18 cellular contexts compared by ENCODE assay signal in the genomic region with DNA sequence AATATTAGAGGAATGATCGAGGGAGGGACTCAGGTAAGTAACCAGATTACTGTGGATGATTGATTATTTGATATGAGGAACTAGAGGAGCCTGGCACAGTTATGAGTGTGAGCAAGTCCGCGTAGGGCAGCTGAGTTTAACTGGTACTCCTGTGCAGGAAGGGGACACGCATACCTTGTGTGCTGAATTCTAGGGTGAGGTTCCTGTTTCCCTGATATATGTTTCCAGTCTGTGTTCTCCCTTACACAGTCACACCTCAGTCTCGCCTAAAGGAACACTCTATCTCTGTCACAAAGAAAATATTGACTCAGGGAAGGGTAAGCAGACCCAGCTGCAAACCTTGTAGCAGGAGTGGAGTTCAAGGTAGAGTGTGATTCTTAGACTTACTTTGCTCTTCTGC. TPM values are rescaled to one million over a fixed set of nuclear protein-coding genes. Genes with fewer than 3 reads are reported as not detected.
DNase-seq lines count a peak whose midpoint lies in the region; ATAC-seq and TF ChIP-seq lines count a peak whose summit lies in the region.
"Had no signal": no experiment of that assay in that cellular context is flagged by ENCODE, and none has a peak within 500 bp of the region (broad histone marks: within the 10 kb centered on the region; RNA-seq: fewer than 3 reads in every experiment).

No MANE protein-coding gene starts in this region.

- peaks cover 0 to 7% (median 0%) of the 10 kb centered on the region in 4 donors for H3K4me1 ChIP-seq in right lobe of liver

- H3K4me3 ChIP-seq in right lobe of liver = no peak overlapping the region
- H3K4me3 ChIP-seq: heart right ventricle, thoracic aorta had no signal

- peaks cover 4% of the 10 kb centered on the region for H3K36me3 Mint-ChIP-seq in activated T-cell treated with anti-CD3 and anti-CD28 coated beads, Interleukin-2, amount 50 U/mL, for 24 hours (ENCODE audit: low read depth)
- peaks cover 14% of the 10 kb centered on the region for H3K36me3 Mint-ChIP-seq in activated T-cell treated with anti-CD3 and anti-CD28 coated beads, Interleukin-2, amount 50 U/mL, for 4 hours (ENCODE audit: insufficient read depth)
- H3K36me3 Mint-ChIP-seq in activated T-helper 17 cell treated with anti-CD3 and anti-CD28 coated beads, Interleukin-2, amount 50 U/mL, for 72 hours (ENCODE audit: low read depth) = no peaks in the 10 kb centered on the region
- peaks cover 31% of the 10 kb centered on the region for H3K36me3 Mint-ChIP-seq in type B pancreatic cell

- 49% methylated on average over 5 of the region's 5 CpGs for WGBS in right lobe of liver (ENCODE audit: insufficient coverage, low coverage, low lambda C conversion rate, missing lambda C conversion rate)

- H3K27ac ChIP-seq in right lobe of liver = no peak overlapping the region
- H3K27ac ChIP-seq: heart right ventricle, thoracic aorta had no signal

- H3K4me3 Mint-ChIP-seq in activated T-cell treated with anti-CD3 and anti-CD28 coated beads, Interleukin-2, amount 50 U/mL, for 24 hours = no peak overlapping the region
- H3K4me3 Mint-ChIP-seq in activated T-cell treated with anti-CD3 and anti-CD28 coated beads, Interleukin-2, amount 50 U/mL, for 4 hours = no peak overlapping the region
- no peak overlapping the region for H3K4me3 Mint-ChIP-seq in activated T-helper 17 cell treated with anti-CD3 and anti-CD28 coated beads, Interleukin-2, amount 50 U/mL, for 72 hours
- H3K4me3 Mint-ChIP-seq in type B pancreatic cell = peak overlapping the region; percentile 63
- H3K4me3 Mint-ChIP-seq: activated CD4-positive, alpha-beta memory T cell treated with anti-CD3 and anti-CD28 coated beads, Interleukin-2, amount 10 ng/mL, durations not matched to agents 7 days and 5 days had no signal

- intact Hi-C loops in right lobe of liver (cut with DNase I) = no loop called here

- no peak for TF ChIP-seq CTCF in right lobe of liver (IDR thresholded peaks at IDR 0.05)
- no peak for TF ChIP-seq CTCF in type B pancreatic cell (conservative IDR thresholded peaks at IDR 0.05)

- no peaks in the 10 kb centered on the region for H3K9me3 ChIP-seq in right lobe of liver
- H3K9me3 ChIP-seq: heart right ventricle, thoracic aorta had no signal

- no peak for DNase-seq in activated T-cell treated with anti-CD3 and anti-CD28 coated beads, Interleukin-2, amount 50 U/mL, for 24 hours
- DNase-seq in activated T-cell treated with anti-CD3 and anti-CD28 coated beads, Interleukin-2, amount 50 U/mL, for 4 hours = no peak
- no peak for DNase-seq in right lobe of liver
- no peak for DNase-seq in type B pancreatic cell (ENCODE audit: extremely low spot score, unreplicated experiment)
- no peak for DNase-seq in kidney glomerular epithelial cell (lab: John Stamatoyannopoulos, UW)
- DNase-seq in NCI-H1436 (lab: John Stamatoyannopoulos, UW) = no peak
- DNase-seq in NCI-H2171 (lab: John Stamatoyannopoulos, UW) = no peak
- DNase-seq: activated CD4-positive, alpha-beta memory T cell treated with anti-CD3 and anti-CD28 coated beads, Interleukin-2, amount 10 ng/mL, durations not matched to agents 7 days and 5 days; activated naive CD4-positive, alpha-beta T cell treated with Interleukin-2 at 50 U/mL for 16 hours; DMS79 treated with DMSO at 0.1 percent for 48 hours; heart right ventricle; NCI-H1048; NCI-H446 treated with DMSO at 0.1 percent for 48 hours; nucleus accumbens; stimulated activated CD4-positive, alpha-beta T cell treated with anti-CD3 and anti-CD28 coated beads, Interleukin-12 subunit alpha, Interleukin-12 subunit beta, amount 100 ng/mL, for 4 hours; T-cell had no signal

- H3K27me3 Mint-ChIP-seq in activated T-cell treated with anti-CD3 and anti-CD28 coated beads, Interleukin-2, amount 50 U/mL, for 24 hours = no peaks in the 10 kb centered on the region
- no peaks in the 10 kb centered on the region for H3K27me3 Mint-ChIP-seq in activated T-cell treated with anti-CD3 and anti-CD28 coated beads, Interleukin-2, amount 50 U/mL, for 4 hours (ENCODE audit: low read depth)
- no peaks in the 10 kb centered on the region for H3K27me3 Mint-ChIP-seq in activated T-helper 17 cell treated with anti-CD3 and anti-CD28 coated beads, Interleukin-2, amount 50 U/mL, for 72 hours
- no peaks in the 10 kb centered on the region for H3K27me3 Mint-ChIP-seq in type B pancreatic cell
- H3K27me3 Mint-ChIP-seq: activated CD4-positive, alpha-beta memory T cell treated with anti-CD3 and anti-CD28 coated beads, Interleukin-2, amount 10 ng/mL, durations not matched to agents 7 days and 5 days; T-cell had no signal

- no peaks in the 10 kb centered on the region for H3K9me3 Mint-ChIP-seq in activated T-cell treated with anti-CD3 and anti-CD28 coated beads, Interleukin-2, amount 50 U/mL, for 24 hours
- H3K9me3 Mint-ChIP-seq in activated T-cell treated with anti-CD3 and anti-CD28 coated beads, Interleukin-2, amount 50 U/mL, for 4 hours = no peaks in the 10 kb centered on the region
- H3K9me3 Mint-ChIP-seq in activated T-helper 17 cell treated with anti-CD3 and anti-CD28 coated beads, Interleukin-2, amount 50 U/mL, for 72 hours = no peaks in the 10 kb centered on the region
- peaks cover 5% of the 10 kb centered on the region for H3K9me3 Mint-ChIP-seq in type B pancreatic cell
- H3K9me3 Mint-ChIP-seq: activated CD4-positive, alpha-beta memory T cell treated with anti-CD3 and anti-CD28 coated beads, Interleukin-2, amount 10 ng/mL, durations not matched to agents 7 days and 5 days; T-cell had no signal

- no peak for TF ChIP-seq POLR2A in right lobe of liver (IDR thresholded peaks at IDR 0.05)

- no peaks in the 10 kb centered on the region for H3K36me3 ChIP-seq in right lobe of liver
- H3K36me3 ChIP-seq: thoracic aorta had no signal

- H3K27me3 ChIP-seq in right lobe of liver = no peaks in the 10 kb centered on the region
- H3K27me3 ChIP-seq: heart right ventricle had no signal

- no peak for ATAC-seq in activated T-cell treated with anti-CD3 and anti-CD28 coated beads, Interleukin-2, amount 50 U/mL, for 4 hours
- no peak for ATAC-seq in activated T-helper 17 cell treated with anti-CD3 and anti-CD28 coated beads, Interleukin-2, amount 50 U/mL, for 72 hours (replicated peaks)
- peak; percentile 40 to 66 (median 58) for ATAC-seq in right lobe of liver
- ATAC-seq: heart right ventricle, T-cell had no signal

- peak overlapping the region; percentile 19 for H3K27ac Mint-ChIP-seq in activated T-cell treated with anti-CD3 and anti-CD28 coated beads, Interleukin-2, amount 50 U/mL, for 24 hours
- peak overlapping the region; percentile 62 for H3K27ac Mint-ChIP-seq in activated T-helper 17 cell treated with anti-CD3 and anti-CD28 coated beads, Interleukin-2, amount 50 U/mL, for 72 hours
- peak overlapping the region; percentile 90 for H3K27ac Mint-ChIP-seq in type B pancreatic cell
- H3K27ac Mint-ChIP-seq: activated CD4-positive, alpha-beta memory T cell treated with anti-CD3 and anti-CD28 coated beads, Interleukin-2, amount 10 ng/mL, durations not matched to agents 7 days and 5 days had no signal

- H3K4me1 Mint-ChIP-seq in activated T-cell treated with anti-CD3 and anti-CD28 coated beads, Interleukin-2, amount 50 U/mL, for 24 hours (ENCODE audit: low read depth) = peaks cover 63% of the 10 kb centered on the region
- H3K4me1 Mint-ChIP-seq in activated T-cell treated with anti-CD3 and anti-CD28 coated beads, Interleukin-2, amount 50 U/mL, for 4 hours (ENCODE audit: low read depth) = peaks cover 67% of the 10 kb centered on the region
- peaks cover 42% of the 10 kb centered on the region for H3K4me1 Mint-ChIP-seq in activated T-helper 17 cell treated with anti-CD3 and anti-CD28 coated beads, Interleukin-2, amount 50 U/mL, for 72 hours
- H3K4me1 Mint-ChIP-seq in type B pancreatic cell (ENCODE audit: unreplicated experiment) = peaks cover 53% of the 10 kb centered on the region

RNA-seq across cellular contexts. Expression of a gene that starts 17.4 kb away (rescaled TPM):
- total RNA-seq in activated T-cell treated with anti-CD3 and anti-CD28 coated beads, Interleukin-2, amount 50 U/mL, for 4 hours = 10 to 100 TPM; 27.4 to 32.4 (median 32.2) TPM
- 10 to 100 TPM; 39.7 to 41.8 TPM for total RNA-seq in activated T-helper 17 cell treated with anti-CD3 and anti-CD28 coated beads, Interleukin-2, amount 50 U/mL, for 72 hours
- 10 to 100 TPM; 19.3 to 27.1 (median 25.8) TPM for total RNA-seq in right lobe of liver
- 106 and 125 TPM in 2 replicates for total RNA-seq in type B pancreatic cell (ENCODE audit: low replicate concordance)

RNA-seq across cellular contexts. Expression of a gene that starts 41.5 kb away (rescaled TPM):
- total RNA-seq in activated T-cell treated with anti-CD3 and anti-CD28 coated beads, Interleukin-2, amount 50 U/mL, for 4 hours = 100 to 1,000 TPM; 183 to 218 (median 204) TPM
- total RNA-seq in activated T-helper 17 cell treated with anti-CD3 and anti-CD28 coated beads, Interleukin-2, amount 50 U/mL, for 72 hours = 100 to 1,000 TPM in 1 of 2 donors, 10 to 100 TPM in 1; 94.6 to 157 TPM
- 10 to 100 TPM; 15.1 to 47.6 (median 24.9) TPM for total RNA-seq in right lobe of liver
- total RNA-seq in type B pancreatic cell (ENCODE audit: low replicate concordance) = 52.2 and 82.8 TPM in 2 replicates

Comparison
In these comparisons a context has a peak if more than half of its experiments do, and no peak if none do; other contexts are left out.
1. H3K27ac Mint-ChIP-seq: peak in every context shown above with its lines; median percentile 90 in type B pancreatic cell; 62 in activated T-helper 17 cell treated with anti-CD3 and anti-CD28 coated beads, Interleukin-2, amount 50 U/mL, for 72 hours; 19 in activated T-cell treated with anti-CD3 and anti-CD28 coated beads, Interleukin-2, amount 50 U/mL, for 24 hours.
2. ATAC-seq: peak in right lobe of liver (4 of 4); none in activated T-cell treated with anti-CD3 and anti-CD28 coated beads, Interleukin-2, amount 50 U/mL, for 4 hours (0 of 2) and activated T-helper 17 cell treated with anti-CD3 and anti-CD28 coated beads, Interleukin-2, amount 50 U/mL, for 72 hours (single experiment).